8 cellular contexts compared by ENCODE assay signal in the genomic region with DNA sequence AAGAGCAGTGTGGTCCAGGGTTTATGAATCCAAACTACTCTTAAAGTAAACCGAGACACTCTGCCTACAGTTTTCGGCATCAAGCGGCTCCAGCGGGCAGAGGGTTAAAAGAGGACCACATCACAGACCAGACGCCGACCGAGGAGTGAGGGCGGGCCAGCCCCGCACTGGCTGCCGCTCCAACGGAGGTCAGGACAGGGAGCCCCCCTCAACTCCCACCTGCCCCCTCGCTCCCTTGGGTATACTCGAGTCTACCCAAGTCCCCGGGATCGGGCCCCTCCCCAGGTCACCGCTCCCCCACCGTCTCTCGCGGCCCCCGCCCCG. TPM values are rescaled to one million over a fixed set of nuclear protein-coding genes. Genes with fewer than 3 reads are reported as not detected.
DNase-seq lines count a peak whose midpoint lies in the region; ATAC-seq and TF ChIP-seq lines count a peak whose summit lies in the region.

No MANE protein-coding gene starts in this region.

- peak overlapping the region; percentile 85 for H3K4me2 ChIP-seq in hepatocyte

- H3K4me3 Mint-ChIP-seq in activated naive CD8-positive, alpha-beta T cell treated with anti-CD3 and anti-CD28 coated beads, Interleukin-2, amount 50 U/mL, for 24 hours, result peak overlapping the region; percentile 95

- WGBS in hepatocyte (ENCODE audit: low lambda C conversion rate, missing lambda C conversion rate), result 1% methylated on average over 9 of the region's 21 CpGs

- H3K36me3 Mint-ChIP-seq in activated naive CD8-positive, alpha-beta T cell treated with anti-CD3 and anti-CD28 coated beads, Interleukin-2, amount 50 U/mL, for 24 hours (ENCODE audit: low read depth), result peaks cover 19% of the 10 kb centered on the region

- H3K36me3 ChIP-seq in GM06990 (ENCODE audit: control insufficient read depth, insufficient read depth, low read length) (peaks cover 1% of the 10 kb centered on the region; the same call in 1 of the 2 replicates), hepatocyte (replicated peaks; ENCODE audit: insufficient read depth, low read depth) (no peaks in the 10 kb centered on the region)

- H2AFZ ChIP-seq in hepatocyte, result peak overlapping the region; percentile 70

- TF ChIP-seq CTCF in 22Rv1 (IDR thresholded peaks at IDR 0.05) (no peak), GM06990 (IDR thresholded peaks at IDR 0.05; ENCODE audit: insufficient read depth, low read length, poor library complexity, severe bottlenecking) (no peak), hepatocyte (IDR thresholded peaks at IDR 0.05; ENCODE audit: poor library complexity) (no peak), retinal pigment epithelial cell (conservative IDR thresholded peaks at IDR 0.05; ENCODE audit: low read depth, low read length) (no peak)

- no peaks in the 10 kb centered on the region for H3K27me3 Mint-ChIP-seq in activated naive CD8-positive, alpha-beta T cell treated with anti-CD3 and anti-CD28 coated beads, Interleukin-2, amount 50 U/mL, for 24 hours

- H3K27ac ChIP-seq in 22Rv1 (peak overlapping the region; percentile 84), hepatocyte (peak overlapping the region; percentile 91)

- ATAC-seq in HG03039 (IDR thresholded peaks at IDR 0.05; ENCODE audit: unreplicated experiment), result peak; percentile 12
- peak; percentile 45 for ATAC-seq in activated naive CD8-positive, alpha-beta T cell treated with anti-CD3 and anti-CD28 coated beads, Interleukin-2, amount 50 U/mL, for 24 hours

- H3K27ac Mint-ChIP-seq in activated naive CD8-positive, alpha-beta T cell treated with anti-CD3 and anti-CD28 coated beads, Interleukin-2, amount 50 U/mL, for 24 hours, result peak overlapping the region; percentile 91

- H3K4me3 ChIP-seq in GM06990 (replicated peaks; ENCODE audit: low read depth, low read length) (peak overlapping the region; percentile 92), hepatocyte (peak overlapping the region; percentile 66), retinal pigment epithelial cell (ENCODE audit: low read length) (peak overlapping the region; percentile 79)

- peaks cover 36% of the 10 kb centered on the region for H3K4me1 Mint-ChIP-seq in activated naive CD8-positive, alpha-beta T cell treated with anti-CD3 and anti-CD28 coated beads, Interleukin-2, amount 50 U/mL, for 24 hours

- no peaks in the 10 kb centered on the region for H3K9me2 ChIP-seq in hepatocyte (replicated peaks; ENCODE audit: insufficient read depth)

- H4K20me1 ChIP-seq in hepatocyte (ENCODE audit: insufficient read depth, poor library complexity, severe bottlenecking), result peaks cover 11% of the 10 kb centered on the region

- no peaks in the 10 kb centered on the region for H3K9me3 ChIP-seq in hepatocyte (ENCODE audit: low read depth)

- H3K9me3 Mint-ChIP-seq in activated naive CD8-positive, alpha-beta T cell treated with anti-CD3 and anti-CD28 coated beads, Interleukin-2, amount 50 U/mL, for 24 hours, result no peaks in the 10 kb centered on the region

- DNase-seq in GM06990 (ENCODE audit: extremely low read depth, insufficient read length) (no peak), NCI-H526 (lab: John Stamatoyannopoulos, UW) (peak; percentile 93 to 98), hepatocyte (ENCODE audit: low spot score) (peak; percentile 76), retinal pigment epithelial cell (ENCODE audit: low read depth) (no peak)
- no peak for DNase-seq in activated naive CD8-positive, alpha-beta T cell treated with anti-CD3 and anti-CD28 coated beads, Interleukin-2, amount 50 U/mL, for 24 hours
- no peak for DNase-seq in stimulated activated CD4-positive, alpha-beta T cell treated with anti-CD3 and anti-CD28 coated beads, Interleukin-4, amount 100 ng/mL, for 1 hour

- H3K4me1 ChIP-seq in hepatocyte (ENCODE audit: insufficient read depth), result peaks cover 11% of the 10 kb centered on the region

- H3K79me2 ChIP-seq in hepatocyte, result peaks cover 46% of the 10 kb centered on the region

- H3K27me3 ChIP-seq in GM06990 (replicated peaks; ENCODE audit: control insufficient read depth, insufficient read depth, low read length) (no peaks in the 10 kb centered on the region), hepatocyte (no peaks in the 10 kb centered on the region)

RNA-seq across cellular contexts. Expression of gene ARNT, which starts 0.3 kb away (rescaled TPM):
- total RNA-seq in hepatocyte, result 32.9 and 42.1 TPM in 2 replicates
- 26.9 and 35.6 TPM in 2 replicates for polyA plus RNA-seq in hepatocyte

RNA-seq across cellular contexts. Expression of gene CTXND2, which starts 10.9 kb away (rescaled TPM):
- total RNA-seq in hepatocyte, result not detected in 2 replicates
- 0.16 TPM in 1 of 2 replicates, not detected in the other for polyA plus RNA-seq in hepatocyte

RNA-seq across cellular contexts. Expression of gene SETDB1, which starts 50.1 kb away (rescaled TPM):
- total RNA-seq in hepatocyte, result 33.7 and 41.4 TPM in 2 replicates
- 10.7 and 12.9 TPM in 2 replicates for polyA plus RNA-seq in hepatocyte

Comparison
In these comparisons a context has a peak if more than half of its experiments do, and no peak if none do; other contexts are left out.
1. DNase-seq: peak in NCI-H526 (2 of 2) and hepatocyte (single experiment); none in GM06990 (single experiment), activated naive CD8-positive, alpha-beta T cell treated with anti-CD3 and anti-CD28 coated beads, Interleukin-2, amount 50 U/mL, for 24 hours (single experiment), retinal pigment epithelial cell (single experiment) and stimulated activated CD4-positive, alpha-beta T cell treated with anti-CD3 and anti-CD28 coated beads, Interleukin-4, amount 100 ng/mL, for 1 hour (single experiment).
2. Peak in every context shown above with its lines, with median percentiles within 50 percentile points of each other: H3K4me3 ChIP-seq.